ENCODE assay signal across 31 cellular contexts in the genomic region with DNA sequence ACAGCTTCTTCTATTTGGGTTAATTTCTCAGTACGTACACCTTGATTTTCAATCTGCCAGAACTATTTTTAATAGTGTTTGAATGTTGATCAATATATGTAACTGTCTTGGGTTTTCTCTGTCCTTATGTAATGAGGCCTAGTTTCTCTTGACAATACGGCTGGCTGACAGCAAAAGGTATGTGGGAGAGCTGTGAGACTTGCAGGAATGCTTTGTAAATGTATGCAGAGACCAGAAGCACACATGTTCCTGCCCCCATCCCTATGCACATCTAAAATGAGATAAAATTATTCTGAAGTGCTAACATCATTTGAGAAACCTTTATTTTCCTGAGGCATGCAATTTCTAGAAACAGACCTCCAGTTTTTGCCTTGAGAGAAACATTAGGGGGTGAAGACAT.
"Had no signal": no experiment of that assay in that cellular context is flagged by ENCODE, and none has a peak within 500 bp of the region (broad histone marks: within the 10 kb centered on the region; RNA-seq: fewer than 3 reads in every experiment).

No MANE protein-coding gene starts in this region.

- H3K4me1 Mint-ChIP-seq: memory B cell; mesothelial cell of epicardium; naive thymus-derived CD8-positive, alpha-beta T cell; nephron progenitor cell; stimulated activated effector memory CD8-positive, alpha-beta T cell treated with anti-CD3 and anti-CD28 coated beads, Interleukin-12 subunit alpha, Interleukin-12 subunit beta, amount 100 ng/mL, for 72 hours had no signal

- H3K9me3 ChIP-seq: esophagus squamous epithelium, heart right ventricle, right atrium auricular region, thoracic aorta, tibial nerve, upper lobe of left lung had no signal

- H3K27ac ChIP-seq: coronary artery, esophagus squamous epithelium, parathyroid adenoma, right atrium auricular region, thoracic aorta, tibial nerve, upper lobe of left lung had no signal

- H3K27me3 Mint-ChIP-seq: naive thymus-derived CD8-positive, alpha-beta T cell; progenitor cell of endocrine pancreas had no signal

- H3K9me3 Mint-ChIP-seq: nephron progenitor cell had no signal

- FAIRE-seq: endometrium, kidney, urothelium cell line had no signal

- H3K4me1 ChIP-seq: esophagus squamous epithelium, parathyroid adenoma, tibial nerve had no signal

- H3K36me3 Mint-ChIP-seq: memory B cell; mesothelial cell of epicardium; naive thymus-derived CD8-positive, alpha-beta T cell; stimulated activated effector memory CD8-positive, alpha-beta T cell treated with anti-CD3 and anti-CD28 coated beads, Interleukin-12 subunit alpha, Interleukin-12 subunit beta, amount 100 ng/mL, for 72 hours had no signal

- H3K4me3 ChIP-seq: coronary artery, esophagus squamous epithelium, heart right ventricle, lung, right atrium auricular region, thoracic aorta, tibial nerve, upper lobe of left lung had no signal

- ATAC-seq: heart right ventricle; left lobe of liver; naive thymus-derived CD8-positive, alpha-beta T cell; sciatic nerve; stimulated activated effector memory CD8-positive, alpha-beta T cell treated with anti-CD3 and anti-CD28 coated beads, Interleukin-12 subunit alpha, Interleukin-12 subunit beta, amount 100 ng/mL, for 72 hours had no signal

- H3K27ac Mint-ChIP-seq: memory B cell; mesothelial cell of epicardium; naive thymus-derived CD8-positive, alpha-beta T cell; nephron progenitor cell; progenitor cell of endocrine pancreas; stimulated activated effector memory CD8-positive, alpha-beta T cell treated with anti-CD3 and anti-CD28 coated beads, Interleukin-12 subunit alpha, Interleukin-12 subunit beta, amount 100 ng/mL, for 72 hours had no signal

- H3K9ac ChIP-seq: parathyroid adenoma had no signal

- H3K79me2 ChIP-seq: parathyroid adenoma had no signal

- H3K4me3 Mint-ChIP-seq: memory B cell; mesothelial cell of epicardium; naive thymus-derived CD8-positive, alpha-beta T cell; nephron progenitor cell; stimulated activated effector memory CD8-positive, alpha-beta T cell treated with anti-CD3 and anti-CD28 coated beads, Interleukin-12 subunit alpha, Interleukin-12 subunit beta, amount 100 ng/mL, for 72 hours had no signal

- H2AFZ ChIP-seq: parathyroid adenoma had no signal

- DNase-seq: dermis blood vessel endothelial cell; effector memory CD4-positive, alpha-beta T cell; erythroblast; esophagus squamous epithelium; foreskin melanocyte; glutamatergic neuron; heart right ventricle; hippocampal formation; kidney; naive thymus-derived CD8-positive, alpha-beta T cell; nephron progenitor cell; occipital lobe; stimulated activated CD4-positive, alpha-beta T cell treated with anti-CD3 and anti-CD28 coated beads, Interleukin-2, amount 100 ng/mL, for 24 hours; stimulated activated CD4-positive, alpha-beta T cell treated with anti-CD3 and anti-CD28 coated beads, Interleukin-4, amount 100 ng/mL, for 24 hours; stimulated activated naive CD4-positive, alpha-beta T cell treated with Interleukin-2 at 50 U/mL for 16 hours; substantia nigra; upper lobe of left lung had no signal

- H3K27me3 ChIP-seq: esophagus squamous epithelium, heart right ventricle, right atrium auricular region, tibial nerve, upper lobe of left lung had no signal

- H3K36me3 ChIP-seq: esophagus squamous epithelium, heart right ventricle, right atrium auricular region, thoracic aorta, tibial nerve, upper lobe of left lung had no signal
